Comparison of ENCODE assay signal across 15 cellular contexts in the genomic region with DNA sequence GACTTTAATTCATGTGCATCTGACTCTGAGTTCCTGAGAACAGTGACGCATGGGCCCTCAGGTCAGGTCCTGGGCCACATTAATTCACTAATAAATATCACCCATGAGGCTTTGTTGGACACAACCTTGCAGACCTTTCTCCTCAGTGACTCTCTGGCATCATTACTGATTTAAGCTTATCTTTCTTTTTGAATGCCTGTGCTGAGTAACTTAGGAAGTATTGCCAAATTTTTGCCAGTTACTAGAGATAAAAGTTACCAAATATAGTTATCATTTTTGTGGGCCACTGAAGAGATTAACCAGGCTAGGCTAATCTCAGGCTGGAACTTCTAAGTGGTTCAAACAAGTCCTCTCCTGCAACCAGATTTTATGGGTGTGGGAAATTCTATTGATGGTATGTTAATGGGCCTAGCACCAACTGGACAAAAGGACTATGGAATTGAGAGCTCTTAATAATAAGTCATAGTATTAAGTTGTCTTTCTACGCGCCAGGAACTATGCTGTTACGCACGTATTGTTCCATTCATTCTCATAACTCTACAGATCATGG. TPM values are rescaled to one million over a fixed set of nuclear protein-coding genes. Genes with fewer than 3 reads are reported as not detected.
"Had no signal": no experiment of that assay in that cellular context is flagged by ENCODE, and none has a peak within 500 bp of the region (broad histone marks: within the 10 kb centered on the region; RNA-seq: fewer than 3 reads in every experiment).

No MANE protein-coding gene starts in this region.

- H3K27me3 Mint-ChIP-seq: activated CD4-positive, alpha-beta T cell treated with anti-CD3 and anti-CD28 coated beads for 36 hours; central memory CD8-positive, alpha-beta T cell had no signal

- H3K4me3 ChIP-seq: ovary, tibial nerve had no signal

- ATAC-seq: activated CD4-positive, alpha-beta T cell treated with anti-CD3 and anti-CD28 coated beads for 36 hours; foreskin keratinocyte had no signal

- H3K27ac ChIP-seq: epithelial cell of prostate, foreskin keratinocyte, ovary, tibial nerve had no signal

- H3K9me3 Mint-ChIP-seq: activated CD4-positive, alpha-beta memory T cell treated with anti-CD3 and anti-CD28 coated beads, Interleukin-2, amount 10 ng/mL, durations not matched to agents 7 days and 5 days; activated naive CD8-positive, alpha-beta T cell treated with anti-CD3 and anti-CD28 coated beads, Interleukin-2, amount 10 ng/mL, durations not matched to agents 7 days and 5 days; central memory CD8-positive, alpha-beta T cell had no signal

- H3K9me3 ChIP-seq: ovary, tibial nerve had no signal

- H3K27me3 ChIP-seq: foreskin keratinocyte, ovary, tibial nerve had no signal

- H3K4me1 ChIP-seq: foreskin keratinocyte, tibial nerve had no signal

- FAIRE-seq: small intestine had no signal

- H3K4me3 Mint-ChIP-seq: activated CD4-positive, alpha-beta memory T cell treated with anti-CD3 and anti-CD28 coated beads, Interleukin-2, amount 10 ng/mL, durations not matched to agents 7 days and 5 days; activated CD4-positive, alpha-beta T cell treated with anti-CD3 and anti-CD28 coated beads for 36 hours; activated naive CD8-positive, alpha-beta T cell treated with anti-CD3 and anti-CD28 coated beads, Interleukin-2, amount 10 ng/mL, durations not matched to agents 7 days and 5 days; central memory CD8-positive, alpha-beta T cell; neural crest cell had no signal

- H3K36me3 ChIP-seq: ovary, tibial nerve had no signal

- H3K27ac Mint-ChIP-seq: activated CD4-positive, alpha-beta memory T cell treated with anti-CD3 and anti-CD28 coated beads, Interleukin-2, amount 10 ng/mL, durations not matched to agents 7 days and 5 days; activated CD4-positive, alpha-beta T cell treated with anti-CD3 and anti-CD28 coated beads for 36 hours; activated naive CD8-positive, alpha-beta T cell treated with anti-CD3 and anti-CD28 coated beads, Interleukin-2, amount 10 ng/mL, durations not matched to agents 7 days and 5 days had no signal

- DNase-seq: activated CD4-positive, alpha-beta memory T cell treated with anti-CD3 and anti-CD28 coated beads, Interleukin-2, amount 10 ng/mL, durations not matched to agents 7 days and 5 days; activated CD4-positive, alpha-beta T cell treated with anti-CD3 and anti-CD28 coated beads for 36 hours; activated naive CD8-positive, alpha-beta T cell treated with anti-CD3 and anti-CD28 coated beads, Interleukin-2, amount 10 ng/mL, durations not matched to agents 7 days and 5 days; cortex of kidney; effector memory CD4-positive, alpha-beta T cell; foreskin keratinocyte; head of caudate nucleus; ovary; small intestine; T-helper 2 cell had no signal

RNA-seq across cellular contexts. Expression of a gene that starts 34.7 kb away (rescaled TPM):
- total RNA-seq: activated CD4-positive, alpha-beta memory T cell treated with anti-CD3 and anti-CD28 coated beads, Interleukin-2, amount 10 ng/mL, durations not matched to agents 7 days and 5 days; activated naive CD8-positive, alpha-beta T cell treated with anti-CD3 and anti-CD28 coated beads, Interleukin-2, amount 10 ng/mL, durations not matched to agents 7 days and 5 days; lower leg skin; tibial nerve had no signal
- polyA plus RNA-seq: foreskin keratinocyte had no signal
